8 cellular contexts compared by ENCODE assay signal in the genomic region with DNA sequence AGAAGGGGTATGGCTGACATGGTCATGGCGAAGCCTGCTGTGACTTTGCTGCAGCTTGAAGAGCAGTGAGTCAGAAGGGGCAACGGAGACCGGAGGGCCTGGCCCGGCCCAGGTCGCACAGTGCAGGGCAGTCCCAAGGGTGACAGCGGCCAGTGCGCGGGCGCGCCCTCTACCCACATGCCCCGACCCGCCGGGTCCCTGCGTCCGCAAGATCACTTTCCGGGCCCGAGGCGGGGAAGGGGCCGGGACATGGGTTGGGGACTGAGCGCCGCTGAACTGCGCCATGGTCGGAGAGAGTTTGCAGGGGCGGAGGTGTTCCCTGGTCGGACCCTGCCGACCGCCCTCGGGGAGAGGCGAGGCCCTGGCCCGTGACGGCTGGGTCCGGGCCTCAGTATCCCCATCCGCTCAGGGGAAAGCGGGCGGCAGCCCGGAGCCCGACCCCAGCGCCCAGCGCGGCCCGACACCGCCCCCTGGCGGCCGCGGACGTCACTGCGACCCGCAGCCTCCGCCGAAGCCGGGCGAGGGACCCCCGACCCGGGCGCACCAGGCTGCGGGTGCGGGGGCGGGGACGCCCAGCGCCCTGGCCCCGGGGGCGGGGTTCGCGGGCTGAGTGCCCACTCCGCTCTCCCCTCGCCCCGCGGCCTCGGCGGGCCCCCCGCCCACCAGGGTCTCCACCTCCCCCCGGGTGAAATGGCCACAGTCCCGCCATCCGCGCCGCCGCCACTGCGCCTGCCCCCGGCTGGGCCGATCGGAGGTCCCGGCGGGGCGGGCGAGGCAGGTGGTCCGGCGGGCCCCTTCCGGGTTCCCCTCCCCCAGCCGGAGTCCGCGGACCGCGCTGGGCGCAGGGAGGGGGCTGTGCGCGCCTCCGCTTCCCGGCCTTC. TPM values are rescaled to one million over a fixed set of nuclear protein-coding genes. Genes with fewer than 3 reads are reported as not detected.
DNase-seq lines count a peak whose midpoint lies in the region; ATAC-seq and TF ChIP-seq lines count a peak whose summit lies in the region.

No MANE protein-coding gene starts in this region.

- H3K4me3 ChIP-seq in Panc1 (ENCODE audit: low read depth in 2 of 2, low read length in 2 of 2) (peak overlapping the region; percentile 48 to 52), ovary (peak overlapping the region; percentile 50), vagina (peak overlapping the region; percentile 58 to 75)

- no peak for DNase-seq in Panc1 (ENCODE audit: low read depth, low spot score)
- DNase-seq in activated gamma-delta T cell (lab: John Stamatoyannopoulos, UW), result peak; percentile 41
- DNase-seq in globus pallidus (ENCODE audit: low spot score), result peak; percentile 41
- peak; percentile 39 to 81 (median 65) for DNase-seq in ovary
- no peak for DNase-seq in vagina (ENCODE audit: extremely low spot score in 2 of 2)

- no peak for TF ChIP-seq EP300 in ovary (IDR thresholded peaks at IDR 0.05)

- CTCF ChIA-PET in Panc1 (lab: Charles Lee), result interaction anchor here (0.7 to 1.2 kb wide), 3 partner anchors 8 to 79 kb away, joined by 3 to 7 read pairs (median 4); no protein-coding TSS in a partner anchor

- no TSS peak for BruUV-seq in Panc1 (replicated peaks; lab: Mats Ljungman, UMichigan)

- H3K27ac ChIP-seq in Panc1 (ENCODE audit: low read length) (no peak overlapping the region), ovary (peak overlapping the region in 1 of 2 donors; percentile 33), vagina (peak overlapping the region; percentile 77)

- no peaks in the 10 kb centered on the region for H3K27me3 ChIP-seq in Panc1 (ENCODE audit: control insufficient read depth, insufficient read depth, low read length)
- no peaks in the 10 kb centered on the region for H3K27me3 ChIP-seq in ovary
- no peaks in the 10 kb centered on the region for H3K27me3 ChIP-seq in vagina

- TF ChIP-seq CTCF in GM12874 (IDR thresholded peaks at IDR 0.05; ENCODE audit: insufficient read depth, low read depth, low read length) (peak; percentile 94), Panc1 (IDR thresholded peaks at IDR 0.05) (peak; percentile 95), ovary (IDR thresholded peaks at IDR 0.05) (peak; percentile 63 to 99 (median 99)), vagina (IDR thresholded peaks at IDR 0.05) (peak; percentile 61 to 92 (median 87))

- ATAC-seq in HG02678 (IDR thresholded peaks at IDR 0.05; ENCODE audit: unreplicated experiment), result peak; percentile 74
- ATAC-seq in Panc1, result peak; percentile 88
- no peak for ATAC-seq in HG02938 (IDR thresholded peaks at IDR 0.05; ENCODE audit: unreplicated experiment)

- H3K4me1 ChIP-seq in Panc1 (ENCODE audit: control insufficient read depth, insufficient read depth, low read length) (no peaks in the 10 kb centered on the region), ovary (ENCODE audit: insufficient read depth) (peaks cover 4% of the 10 kb centered on the region), vagina (peaks cover 12% of the 10 kb centered on the region)

- no peaks in the 10 kb centered on the region for H3K9me3 ChIP-seq in Panc1 (ENCODE audit: control insufficient read depth, insufficient read depth, low read depth, low read length)
- no peaks in the 10 kb centered on the region for H3K9me3 ChIP-seq in ovary
- no peaks in the 10 kb centered on the region for H3K9me3 ChIP-seq in vagina

- in situ Hi-C loops in Panc1 (cut with HindIII; ENCODE audit: low pct_unique_long_range_greater_than_20kb, low sequenced_read_pairs), result no loop called here

- TF ChIP-seq POLR2A in ovary (IDR thresholded peaks at IDR 0.05) (no peak), vagina (IDR thresholded peaks at IDR 0.05) (no peak)

- H3K36me3 ChIP-seq in Panc1 (ENCODE audit: control insufficient read depth, insufficient read depth, low read length), result no peaks in the 10 kb centered on the region
- no peaks in the 10 kb centered on the region for H3K36me3 ChIP-seq in ovary
- H3K36me3 ChIP-seq in vagina, result no peaks in the 10 kb centered on the region

- intact Hi-C loops in Panc1 (cut with micrococcal nuclease; ENCODE audit: unreplicated experiment) (loop anchor here (5.0 kb wide), 1 partner anchor 79 kb away; no protein-coding TSS in a partner anchor), ovary (cut with DNase I) (loop anchor here in 3 of 4 donors (1.0 to 2.0 kb wide), 2 partner anchors 78 kb away; no protein-coding TSS in a partner anchor), vagina (cut with DNase I) (loop anchor here (2.0 kb wide), 1 partner anchor 78 kb away; no protein-coding TSS in a partner anchor)

- 2 to 3% (median 3%) methylated on average over 32 to 98 of the region's 98 CpGs for WGBS in ovary, 3 donors

- POLR2A ChIA-PET in Panc1 (lab: Charles Lee), result interaction anchor here (0.7 kb wide), 1 partner anchor 75 kb away, joined by 5 read pairs; no protein-coding TSS in a partner anchor

RNA-seq across cellular contexts. Expression of a gene that starts 7.2 kb away (rescaled TPM):
- total RNA-seq in Panc1 (2021; ENCODE audit: unreplicated experiment), result 23.7 TPM
- 29.6 TPM for polyA plus RNA-seq in Panc1 (2012; ENCODE audit: insufficient read length)
- total RNA-seq in ovary, result 10 to 100 TPM; 13.7 to 48.1 (median 20.9) TPM
- 1 to 10 TPM; 2.2 to 6.7 TPM for polyA plus RNA-seq in ovary
- total RNA-seq in vagina, result 34.6 TPM

Comparison
In these comparisons a context has a peak if more than half of its experiments do, and no peak if none do; other contexts are left out.
1. DNase-seq: peak in activated gamma-delta T cell (single experiment), globus pallidus (single experiment) and ovary (5 of 5); none in Panc1 (single experiment) and vagina (0 of 2).
2. Peak in every context shown above with its lines, with median percentiles within 50 percentile points of each other: CTCF ChIP-seq and H3K4me3 ChIP-seq.